In the genomic region with DNA sequence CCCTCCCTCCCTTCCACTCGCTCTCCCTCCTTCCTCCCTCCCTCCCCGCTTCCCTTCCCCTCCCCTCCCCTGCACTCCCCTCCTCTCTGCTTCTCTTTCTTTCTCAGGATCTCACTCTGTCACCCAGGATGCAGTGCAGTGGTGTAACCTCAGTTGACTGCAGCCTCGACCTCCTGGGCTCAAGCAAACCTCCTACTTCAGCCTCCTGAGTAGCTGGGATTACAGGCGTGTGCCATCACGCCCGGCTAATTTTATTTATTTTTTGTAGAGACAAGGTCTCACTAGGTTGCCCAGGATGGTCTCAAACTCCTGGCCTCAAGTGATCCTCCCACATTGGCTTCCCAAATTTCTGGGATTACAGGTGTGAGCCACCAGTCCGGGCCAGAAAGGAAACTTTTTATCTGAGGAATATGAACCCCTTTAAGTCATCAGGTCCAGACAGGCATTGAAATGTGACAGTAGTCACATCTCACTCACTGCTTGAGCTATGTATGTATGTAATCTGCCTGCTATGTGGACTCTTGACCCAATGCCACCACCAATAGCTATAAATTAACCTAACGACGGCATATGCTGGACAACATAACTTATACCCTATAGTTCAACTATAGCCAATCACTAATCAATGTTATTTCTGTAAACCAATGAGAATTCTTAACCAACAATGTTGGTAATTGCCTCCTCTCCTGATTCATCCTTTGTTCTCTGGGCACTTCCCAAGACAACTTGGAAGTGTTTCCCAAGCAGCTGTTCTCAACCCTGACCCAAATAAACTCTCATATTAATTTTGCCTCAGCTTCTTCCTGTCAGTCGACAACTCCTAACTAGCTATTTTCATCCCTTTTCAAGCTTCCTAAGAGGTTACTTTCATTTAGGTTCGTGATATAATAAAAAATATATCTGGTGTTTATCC, we compare ENCODE assay signal across 13 cellular contexts. TPM values are rescaled to one million over a fixed set of nuclear protein-coding genes. Genes with fewer than 3 reads are reported as not detected.
DNase-seq lines count a peak whose midpoint lies in the region; ATAC-seq and TF ChIP-seq lines count a peak whose summit lies in the region.
"Had no signal": no experiment of that assay in that cellular context is flagged by ENCODE, and none has a peak within 500 bp of the region (broad histone marks: within the 10 kb centered on the region; RNA-seq: fewer than 3 reads in every experiment).

No MANE protein-coding gene starts in this region.

- peak overlapping the region; percentile 85 for H3K9ac ChIP-seq in OCI-LY3 (ENCODE audit: low read length)

- no peak overlapping the region for H3K4me3 Mint-ChIP-seq in type B pancreatic cell
- H3K4me3 Mint-ChIP-seq: immature natural killer cell had no signal

- H3K27me3 Mint-ChIP-seq in type B pancreatic cell = peaks cover 5% of the 10 kb centered on the region

- WGBS in esophagus squamous epithelium, 2 donors = 74 to 75% methylated on average over 9 to 10 of the region's 11 CpGs

- no peaks in the 10 kb centered on the region for H4K20me1 ChIP-seq in OCI-LY3 (ENCODE audit: insufficient read depth, low read length)

- TF ChIP-seq POLR2A in esophagus squamous epithelium (IDR thresholded peaks at IDR 0.05) = no peak

- DNase-seq in EH (ENCODE audit: low read depth) (peak; percentile 40), fibroblast of the aortic adventitia (ENCODE audit: low read depth) (peak; percentile 60), omental fat pad (ENCODE audit: low spot score) (no peak), type B pancreatic cell (ENCODE audit: extremely low spot score, unreplicated experiment) (no peak), esophagus squamous epithelium (lab: John Stamatoyannopoulos, UW) (no peak)
- DNase-seq: activated effector memory CD4-positive, alpha-beta T cell treated with Interleukin-2 at 50 U/mL for 16 hours; immature natural killer cell; NCI-H2107; PC-9; WERI-Rb-1 had no signal

- H3K9me3 Mint-ChIP-seq in type B pancreatic cell = no peaks in the 10 kb centered on the region
- H3K9me3 Mint-ChIP-seq: immature natural killer cell had no signal

- ATAC-seq in omental fat pad (ENCODE audit: low FRiP score) (peak; percentile 66), GM18909 (IDR thresholded peaks at IDR 0.05; ENCODE audit: poor library complexity, unreplicated experiment) (no peak), GM19455 (IDR thresholded peaks at IDR 0.05; ENCODE audit: unreplicated experiment) (no peak)

- H3K36me3 Mint-ChIP-seq in type B pancreatic cell = no peaks in the 10 kb centered on the region

- H3K4me1 ChIP-seq in OCI-LY3 (ENCODE audit: low read length) (peaks cover 81% of the 10 kb centered on the region), esophagus squamous epithelium (peaks cover 0 to 12% (median 9%) of the 10 kb centered on the region in 3 donors)

- peaks cover 16% of the 10 kb centered on the region for H3K4me1 Mint-ChIP-seq in type B pancreatic cell (ENCODE audit: unreplicated experiment)

- H3K9me3 ChIP-seq in OCI-LY3 (ENCODE audit: insufficient read depth, low read length) (peaks cover 3% of the 10 kb centered on the region; the same call in 1 of the 2 replicates), esophagus squamous epithelium (no peaks in the 10 kb centered on the region)

- TF ChIP-seq CTCF in OCI-LY3 (IDR thresholded peaks at IDR 0.05; ENCODE audit: low read depth, low read length) (no peak), fibroblast of the aortic adventitia (IDR thresholded peaks at IDR 0.05; ENCODE audit: insufficient read depth, low read length) (no peak), omental fat pad (IDR thresholded peaks at IDR 0.05) (no peak), type B pancreatic cell (conservative IDR thresholded peaks at IDR 0.05) (no peak), esophagus squamous epithelium (IDR thresholded peaks at IDR 0.05) (no peak)

- intact Hi-C loops in esophagus squamous epithelium (cut with DNase I) = no loop called here

- no peak overlapping the region for H3K27ac Mint-ChIP-seq in type B pancreatic cell
- H3K27ac Mint-ChIP-seq: immature natural killer cell had no signal

- H3K4me3 ChIP-seq in OCI-LY3 (ENCODE audit: low read length) (peak overlapping the region; percentile 66), fibroblast of the aortic adventitia (ENCODE audit: low read depth, low read length) (no peak overlapping the region), esophagus squamous epithelium (no peak overlapping the region)
- H3K4me3 ChIP-seq: PC-9 had no signal

- H3K36me3 ChIP-seq in OCI-LY3 (replicated peaks; ENCODE audit: low read depth, low read length) = no peaks in the 10 kb centered on the region
- no peaks in the 10 kb centered on the region for H3K36me3 ChIP-seq in esophagus squamous epithelium
- H3K36me3 ChIP-seq: WERI-Rb-1 had no signal

- H3K27ac ChIP-seq in OCI-LY3 (ENCODE audit: low read length) (peak overlapping the region; percentile 90), esophagus squamous epithelium (peak overlapping the region in 1 of 4 donors; percentile 29)
- H3K27ac ChIP-seq: PC-9, WERI-Rb-1 had no signal

- peak overlapping the region; percentile 81 for H3K4me2 ChIP-seq in OCI-LY3 (ENCODE audit: low read length)
- H3K4me2 ChIP-seq: PC-9 had no signal

- H3K27me3 ChIP-seq in OCI-LY3 (ENCODE audit: low read depth, low read length) = no peaks in the 10 kb centered on the region
- H3K27me3 ChIP-seq in esophagus squamous epithelium = no peaks in the 10 kb centered on the region

- H2AFZ ChIP-seq in OCI-LY3 (ENCODE audit: low read depth, low read length) = no peak overlapping the region
- H2AFZ ChIP-seq: PC-9 had no signal

- H3K79me2 ChIP-seq in OCI-LY3 (ENCODE audit: low read length) = no peaks in the 10 kb centered on the region

RNA-seq across cellular contexts. Expression of gene SERPINB1, which starts 23.9 kb away (rescaled TPM):
- total RNA-seq in fibroblast of the aortic adventitia (ENCODE audit: low replicate concordance) (8.6 and 22.1 TPM in 2 replicates), omental fat pad (100 to 1,000 TPM in 1 of 4 donors, 10 to 100 TPM in 3; 40.8 to 146 (median 50.1) TPM), type B pancreatic cell (ENCODE audit: low replicate concordance) (31.2 and 52.0 TPM in 2 replicates), esophagus squamous epithelium (1,000 to 10,000 TPM in 1 of 4 donors, 100 to 1,000 TPM in 3; 284 to 1,204 (median 702) TPM)

RNA-seq across cellular contexts. Expression of gene SERPINB9, which starts 37.6 kb away (rescaled TPM):
- total RNA-seq in fibroblast of the aortic adventitia (ENCODE audit: low replicate concordance) (3.3 and 9.3 TPM in 2 replicates), omental fat pad (10 to 100 TPM; 14.8 to 68.5 (median 20.8) TPM), type B pancreatic cell (ENCODE audit: low replicate concordance) (6.0 and 6.5 TPM in 2 replicates), esophagus squamous epithelium (10 to 100 TPM in 2 of 4 donors, 1 to 10 TPM in 2; 7.5 to 40.4 (median 12.1) TPM)

Comparison
In these comparisons a context has a peak if more than half of its experiments do, and no peak if none do; other contexts are left out.
1. DNase-seq: peak in EH (single experiment) and fibroblast of the aortic adventitia (single experiment); none in omental fat pad (single experiment), type B pancreatic cell (single experiment) and esophagus squamous epithelium (single experiment).